Comparison of ENCODE assay signal across 12 cellular contexts in the genomic region with DNA sequence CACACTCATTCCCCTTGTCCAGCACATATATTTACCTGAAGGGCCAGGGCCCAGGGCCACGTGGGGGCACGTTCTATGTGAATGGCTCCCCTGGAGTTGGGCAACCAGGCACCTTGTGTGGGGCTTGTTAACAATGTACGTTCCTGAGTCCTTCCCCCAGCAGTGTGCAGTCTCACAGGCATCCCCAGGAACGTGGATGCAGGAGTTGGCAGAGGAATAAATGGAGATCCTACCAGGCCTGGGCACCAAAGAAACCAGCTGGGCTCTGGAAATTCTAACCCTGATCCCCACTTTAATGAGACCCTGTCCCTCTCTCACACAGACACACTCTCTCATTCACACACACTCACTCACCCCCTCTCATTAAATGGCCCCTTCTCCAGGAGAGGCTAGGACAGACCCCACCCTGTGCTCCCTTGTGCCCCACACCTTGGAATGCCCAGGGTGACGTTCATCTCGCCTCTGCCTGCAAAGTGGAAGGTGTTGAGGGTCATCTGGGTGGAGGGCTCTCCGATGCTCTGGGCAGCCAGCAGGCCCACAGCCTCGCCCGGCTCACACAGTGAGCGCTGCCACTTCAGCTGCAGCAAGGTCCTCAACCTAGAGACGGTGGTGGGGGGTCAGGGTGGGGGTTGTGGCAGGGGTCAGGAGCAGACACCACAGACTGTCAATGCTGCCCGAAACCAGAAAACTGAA.
DNase-seq lines count a peak whose midpoint lies in the region; ATAC-seq and TF ChIP-seq lines count a peak whose summit lies in the region.
"Had no signal": no experiment of that assay in that cellular context is flagged by ENCODE, and none has a peak within 500 bp of the region (broad histone marks: within the 10 kb centered on the region; RNA-seq: fewer than 3 reads in every experiment).

No MANE protein-coding gene starts in this region.

- peak overlapping the region; percentile 88 for H3K27ac Mint-ChIP-seq in activated naive CD8-positive, alpha-beta T cell treated with anti-CD3 and anti-CD28 coated beads, Interleukin-2, amount 10 ng/mL, durations not matched to agents 7 days and 5 days
- peak overlapping the region in 3 of 7 donors; percentile 26 to 79 (median 30) for H3K27ac Mint-ChIP-seq in CD14-positive monocyte
- no peak overlapping the region for H3K27ac Mint-ChIP-seq in WTC11

- ATAC-seq in DND-41 (ENCODE audit: insufficient read depth, low read depth) = no peak
- ATAC-seq in activated naive CD8-positive, alpha-beta T cell treated with anti-CD3 and anti-CD28 coated beads, Interleukin-2, amount 10 ng/mL, durations not matched to agents 7 days and 5 days (ENCODE audit: low read depth) = no peak
- ATAC-seq in WTC11 = no peak

- intact Hi-C loops in CD14-positive monocyte (cut with micrococcal nuclease) = loop anchor here in 1 of 2 donors (2.0 to 5.0 kb wide), 2 partner anchors 48 to 155 kb away; no protein-coding TSS in a partner anchor

- peaks cover 56% of the 10 kb centered on the region for H3K4me1 Mint-ChIP-seq in activated naive CD8-positive, alpha-beta T cell treated with anti-CD3 and anti-CD28 coated beads, Interleukin-2, amount 10 ng/mL, durations not matched to agents 7 days and 5 days
- peaks cover 45% of the 10 kb centered on the region for H3K4me1 Mint-ChIP-seq in CD14-positive monocyte
- peaks cover 13% of the 10 kb centered on the region for H3K4me1 Mint-ChIP-seq in WTC11

- POLR2A ChIA-PET in activated naive CD8-positive, alpha-beta T cell treated with anti-CD3 and anti-CD28 coated beads, Interleukin-2, amount 10 ng/mL, durations not matched to agents 7 days and 5 days (lab: Charles Lee) = interaction anchor here (1.6 to 2.7 kb wide), 2 partner anchors 151 to 186 kb away, joined by 5 to 10 read pairs; partner anchors contain the start of gene ST3GAL5
- POLR2A ChIA-PET in WTC11 (lab: Charles Lee) = interaction anchor here (0.5 kb wide), 1 partner anchor 601 kb away, joined by 3 read pairs; no protein-coding TSS in a partner anchor

- no peak overlapping the region for H3K4ac ChIP-seq in neuronal stem cell (ENCODE audit: low read length)

- H4K20me1 ChIP-seq in BLaER1 treated with 17β-estradiol and CSF1 and Interleukin-3, amounts not matched to agents 10 nM and 100 nM = peaks cover 0 to 57% (median 13%) of the 10 kb centered on the region in 11 experiments; a peak in 11 of 22 replicates
- H4K20me1 ChIP-seq in DND-41 (ENCODE audit: insufficient read depth, low read length) = peaks cover 3% of the 10 kb centered on the region; the same call in 1 of the 2 replicates

- H3K18ac ChIP-seq in neuronal stem cell (ENCODE audit: low read length) = no peak overlapping the region

- no peak overlapping the region for H3K4me3 ChIP-seq in BLaER1 treated with 17β-estradiol and CSF1 and Interleukin-3, amounts not matched to agents 10 nM and 100 nM
- H3K4me3 ChIP-seq in DND-41 (ENCODE audit: low read depth in 1 of 2, low read length in 2 of 2) (no peak overlapping the region), neuronal stem cell (ENCODE audit: low read length in 2 of 2) (no peak overlapping the region)
- H3K4me3 ChIP-seq: thoracic aorta had no signal

- peak overlapping the region in 3 of 11 experiments; percentile 32 to 35 (median 34); a peak in 3 of 22 replicates for H3K9ac ChIP-seq in BLaER1 treated with 17β-estradiol and CSF1 and Interleukin-3, amounts not matched to agents 10 nM and 100 nM
- H3K9ac ChIP-seq in DND-41 (ENCODE audit: low read depth, low read length) (no peak overlapping the region), neuronal stem cell (ENCODE audit: low read depth, low read length, poor library complexity) (peak overlapping the region; percentile 1)

- DNase-seq in DND-41 (no peak), neuronal stem cell (ENCODE audit: low spot score) (no peak), NCI-H774 (lab: John Stamatoyannopoulos, UW) (no peak), CD14-positive monocyte (ENCODE audit: low spot score) (no peak), WTC11 (ENCODE audit: low spot score) (no peak)
- peak; percentile 31 for DNase-seq in activated naive CD8-positive, alpha-beta T cell treated with anti-CD3 and anti-CD28 coated beads, Interleukin-2, amount 10 ng/mL, durations not matched to agents 7 days and 5 days
- no peak for DNase-seq in stimulated activated CD8-positive, alpha-beta memory T cell treated with anti-CD3 and anti-CD28 coated beads, Interleukin-4, amount 100 ng/mL, for 48 hours
- DNase-seq: BE2C, NCI-H510A had no signal

- H3K9me3 ChIP-seq in BLaER1 treated with 17β-estradiol and CSF1 and Interleukin-3, amounts not matched to agents 10 nM and 100 nM (replicated peaks in 1 of 11) = no peaks in the 10 kb centered on the region
- H3K9me3 ChIP-seq in DND-41 (ENCODE audit: insufficient read depth, low read length, severe bottlenecking) (no peaks in the 10 kb centered on the region), neuronal stem cell (replicated peaks in 1 of 2; ENCODE audit: control insufficient read depth in 2 of 2, insufficient read depth in 1 of 2, low read depth in 1 of 2, low read length in 2 of 2) (no peaks in the 10 kb centered on the region)
- H3K9me3 ChIP-seq: BE2C, thoracic aorta had no signal

- H4K91ac ChIP-seq in neuronal stem cell (ENCODE audit: low read depth, low read length, poor library complexity) = no peak overlapping the region

- TF ChIP-seq CTCF in DND-41 (IDR thresholded peaks at IDR 0.05; ENCODE audit: borderline replicate concordance, extremely low read depth, low read length, poor library complexity, severe bottlenecking) (no peak), CD14-positive monocyte (IDR thresholded peaks at IDR 0.05) (no peak), WTC11 (IDR thresholded peaks at IDR 0.05) (no peak)

- H2BK12ac ChIP-seq in neuronal stem cell (ENCODE audit: low read length) = no peak overlapping the region

- no peaks in the 10 kb centered on the region for H3K79me2 ChIP-seq in DND-41 (ENCODE audit: insufficient read depth, low read length)

- H3K4me1 ChIP-seq in BLaER1 treated with 17β-estradiol and CSF1 and Interleukin-3, amounts not matched to agents 10 nM and 100 nM = peaks cover 60 to 74% (median 69%) of the 10 kb centered on the region in 10 experiments
- peaks cover 56% of the 10 kb centered on the region for H3K4me1 ChIP-seq in DND-41 (ENCODE audit: insufficient read depth, low read length)
- peaks cover 11 to 28% of the 10 kb centered on the region in 2 donors for H3K4me1 ChIP-seq in neuronal stem cell (ENCODE audit: control insufficient read depth in 2 of 2, insufficient read depth in 1 of 2, low read depth in 1 of 2, low read length in 2 of 2)
- H3K4me1 ChIP-seq: BE2C had no signal

- peak overlapping the region in 3 of 11 experiments; percentile 35 to 97 (median 96); a peak in 4 of 22 replicates for H3K27ac ChIP-seq in BLaER1 treated with 17β-estradiol and CSF1 and Interleukin-3, amounts not matched to agents 10 nM and 100 nM
- peak overlapping the region; percentile 99 for H3K27ac ChIP-seq in DND-41 (ENCODE audit: low read length)
- H3K27ac ChIP-seq in neuronal stem cell (replicated peaks; ENCODE audit: low read length) = no peak overlapping the region

- no peak overlapping the region for H3K23ac ChIP-seq in neuronal stem cell (ENCODE audit: low read depth, low read length, poor library complexity)

- no peak overlapping the region for H2AK5ac ChIP-seq in neuronal stem cell (ENCODE audit: low read depth, low read length)

- H3K14ac ChIP-seq in neuronal stem cell (ENCODE audit: low read length) = no peak overlapping the region

- H3K36me3 ChIP-seq in BLaER1 treated with 17β-estradiol and CSF1 and Interleukin-3, amounts not matched to agents 10 nM and 100 nM = peaks cover 48 to 87% (median 70%) of the 10 kb centered on the region in 11 experiments
- H3K36me3 ChIP-seq in DND-41 (ENCODE audit: insufficient read depth, low read length) = peaks cover 71% of the 10 kb centered on the region
- H3K36me3 ChIP-seq in neuronal stem cell (replicated peaks in 1 of 2; ENCODE audit: control insufficient read depth in 2 of 2, insufficient read depth in 2 of 2, low read length in 2 of 2) = peaks cover 61 to 95% of the 10 kb centered on the region in 2 donors

- CTCF ChIA-PET in WTC11 (lab: Charles Lee) = no interaction called here

- H3K27me3 Mint-ChIP-seq in activated naive CD8-positive, alpha-beta T cell treated with anti-CD3 and anti-CD28 coated beads, Interleukin-2, amount 10 ng/mL, durations not matched to agents 7 days and 5 days = no peaks in the 10 kb centered on the region
- H3K27me3 Mint-ChIP-seq in CD14-positive monocyte (ENCODE audit: low read depth in 3 of 3) = peaks cover 0 to 4% (median 2%) of the 10 kb centered on the region in 3 donors
- no peaks in the 10 kb centered on the region for H3K27me3 Mint-ChIP-seq in WTC11 (ENCODE audit: low read depth)
- H3K27me3 Mint-ChIP-seq: activated CD4-positive, alpha-beta T cell treated with anti-CD3 and anti-CD28 coated beads for 36 hours had no signal

- peak overlapping the region; percentile 86 to 98 (median 96) for H3K4me2 ChIP-seq in BLaER1 treated with 17β-estradiol and CSF1 and Interleukin-3, amounts not matched to agents 10 nM and 100 nM
- H3K4me2 ChIP-seq in DND-41 (ENCODE audit: insufficient read depth, low read length) (no peak overlapping the region), neuronal stem cell (ENCODE audit: insufficient read depth, low read length, poor library complexity, severe bottlenecking) (no peak overlapping the region)

- no peak overlapping the region for H2BK120ac ChIP-seq in neuronal stem cell (ENCODE audit: low read depth, low read length)

- H2BK5ac ChIP-seq in neuronal stem cell (ENCODE audit: low read length) = no peak overlapping the region

- H3K27me3 ChIP-seq in BLaER1 treated with 17β-estradiol and CSF1 and Interleukin-3, amounts not matched to agents 10 nM and 100 nM = no peaks in the 10 kb centered on the region
- H3K27me3 ChIP-seq in DND-41 (ENCODE audit: insufficient read depth, low read length, poor library complexity) (no peaks in the 10 kb centered on the region), neuronal stem cell (ENCODE audit: control insufficient read depth in 3 of 3, insufficient read depth in 3 of 3, low read depth in 1 of 3, low read length in 3 of 3) (no peaks in the 10 kb centered on the region)
- H3K27me3 ChIP-seq: BE2C had no signal

- H4K8ac ChIP-seq in neuronal stem cell (ENCODE audit: low read depth, low read length) = no peak overlapping the region

- no CpG with 5 or more reads among the region's 12 CpGs for WGBS in neuronal stem cell (ENCODE audit: extremely low coverage in 2 of 2, insufficient read length in 2 of 2, insufficient replicate concordance in 1 of 2), 2 donors

- H3K4me3 Mint-ChIP-seq in activated naive CD8-positive, alpha-beta T cell treated with anti-CD3 and anti-CD28 coated beads, Interleukin-2, amount 10 ng/mL, durations not matched to agents 7 days and 5 days = no peak overlapping the region
- H3K4me3 Mint-ChIP-seq in CD14-positive monocyte (no peak overlapping the region), WTC11 (no peak overlapping the region)

- H2AFZ ChIP-seq in DND-41 (ENCODE audit: low read depth, low read length) (no peak overlapping the region), neuronal stem cell (ENCODE audit: low read length) (no peak overlapping the region)

- peaks cover 27% of the 10 kb centered on the region for H3K36me3 Mint-ChIP-seq in activated naive CD8-positive, alpha-beta T cell treated with anti-CD3 and anti-CD28 coated beads, Interleukin-2, amount 10 ng/mL, durations not matched to agents 7 days and 5 days
- H3K36me3 Mint-ChIP-seq in CD14-positive monocyte = peaks cover 55 to 66% of the 10 kb centered on the region in 2 donors
- peaks cover 56% of the 10 kb centered on the region for H3K36me3 Mint-ChIP-seq in WTC11

- H3K9me3 Mint-ChIP-seq in activated naive CD8-positive, alpha-beta T cell treated with anti-CD3 and anti-CD28 coated beads, Interleukin-2, amount 10 ng/mL, durations not matched to agents 7 days and 5 days = no peaks in the 10 kb centered on the region
- peaks cover 0 to 2% (median 0%) of the 10 kb centered on the region in 7 donors for H3K9me3 Mint-ChIP-seq in CD14-positive monocyte
- no peaks in the 10 kb centered on the region for H3K9me3 Mint-ChIP-seq in WTC11

- peaks cover 2% of the 10 kb centered on the region for H3K79me1 ChIP-seq in neuronal stem cell (ENCODE audit: low read depth, low read length)

- H2BK15ac ChIP-seq in neuronal stem cell (ENCODE audit: low read length) = no peak overlapping the region

Comparison
In these comparisons a context has a peak if more than half of its experiments do, and no peak if none do; other contexts are left out.
1. H3K4me2 ChIP-seq: peak in BLaER1 treated with 17β-estradiol and CSF1 and Interleukin-3, amounts not matched to agents 10 nM and 100 nM (11 of 11); none in DND-41 (single experiment) and neuronal stem cell (single experiment).